8 cellular contexts compared by ENCODE assay signal in the genomic region with DNA sequence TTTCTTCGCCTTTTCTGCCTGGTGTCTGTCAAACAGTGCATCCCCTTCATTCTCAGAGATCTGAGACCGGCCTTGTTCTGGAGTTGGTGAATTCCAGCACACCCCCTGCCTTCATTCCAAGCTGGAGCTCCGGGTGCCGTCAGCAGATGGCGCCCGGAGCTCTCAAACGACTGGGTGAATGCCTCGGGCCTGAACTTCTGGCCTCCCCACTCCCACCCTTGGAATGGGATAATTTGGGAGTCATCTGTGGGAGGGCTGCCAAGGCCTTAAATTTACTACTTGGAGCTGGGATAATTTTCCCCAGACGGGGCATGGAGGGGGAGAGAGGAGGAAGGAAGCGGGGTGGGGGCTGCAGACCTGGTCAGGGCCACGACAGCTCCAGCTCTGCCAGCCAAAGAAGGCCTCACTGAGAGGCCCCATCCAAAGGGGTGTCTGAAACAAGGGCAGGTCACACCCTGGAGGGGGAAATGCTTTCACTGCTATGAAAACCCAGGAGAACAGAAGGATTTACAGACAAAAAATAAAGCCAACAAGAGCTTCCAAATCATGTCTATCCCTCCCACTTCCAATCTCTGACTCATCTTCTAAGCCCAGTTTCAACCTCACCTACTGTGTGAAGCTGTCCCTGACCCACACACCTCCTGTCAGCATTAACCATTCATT.
DNase-seq lines count a peak whose midpoint lies in the region; ATAC-seq, FAIRE-seq and TF ChIP-seq lines count a peak whose summit lies in the region.

No MANE protein-coding gene starts in this region.

- FAIRE-seq in GM18507 (lab: Jason Lieb, UNC) = no peak

- ATAC-seq in HG02973 (IDR thresholded peaks at IDR 0.05; ENCODE audit: unreplicated experiment) (no peak), HG03342 (IDR thresholded peaks at IDR 0.05; ENCODE audit: unreplicated experiment) (no peak)

- TF ChIP-seq CTCF in AG09309 (IDR thresholded peaks at IDR 0.05; ENCODE audit: control insufficient read depth, insufficient read depth, low read depth, low read length, missing control alignments) (peak; percentile 90), fibroblast of villous mesenchyme (IDR thresholded peaks at IDR 0.05; ENCODE audit: insufficient read depth, low read depth, low read length) (peak; percentile 87)

- H3K4me3 ChIP-seq in AG09309 (ENCODE audit: control insufficient read depth, low read depth, low read length) (no peak overlapping the region), fibroblast of villous mesenchyme (ENCODE audit: low read depth, low read length) (no peak overlapping the region)

- DNase-seq in AG09309 (ENCODE audit: low read depth) (peak; percentile 23), GM18507 (ENCODE audit: extremely low spot score, insufficient read length, low read depth) (peak; percentile 35), NCI-H2196 treated with DMSO at 0.1 percent for 48 hours (lab: John Stamatoyannopoulos, UW; ENCODE audit: unreplicated experiment) (peak; percentile 83), fibroblast of villous mesenchyme (ENCODE audit: low read depth) (peak; percentile 81), nucleus accumbens (lab: John Stamatoyannopoulos, UW) (peak in 49 of 56 donors; percentile 3 to 79 (median 36))
- peak; percentile 57 for DNase-seq in activated CD8-positive, alpha-beta memory T cell treated with anti-CD3 and anti-CD28 coated beads, Interleukin-2, amount 50 U/mL, for 48 hours

Comparison
In these comparisons a context has a peak if more than half of its experiments do, and no peak if none do; other contexts are left out.
1. DNase-seq: peak in every context shown above with its lines; median percentile 83 in NCI-H2196 treated with DMSO at 0.1 percent for 48 hours; 81 in fibroblast of villous mesenchyme; 57 in activated CD8-positive, alpha-beta memory T cell treated with anti-CD3 and anti-CD28 coated beads, Interleukin-2, amount 50 U/mL, for 48 hours; 36 in nucleus accumbens; 35 in GM18507; 23 in AG09309.